ENCODE assay signal across 1 cellular context in genomic region chr10:11515596-11516418, GRCh38.
TF ChIP-seq lines count a peak whose summit lies in the region.

No MANE protein-coding gene starts in this region.

TF ChIP-seq in HepG2, 621 proteins besides CTCF, POLR2A, EP300 and RAD21 (continued from another document and continues in another):
- no peak for TF ChIP-seq ZNF142 (CRISPR knock-in tag; IDR thresholded peaks at IDR 0.05)
- no peak for TF ChIP-seq ZSCAN21 (CRISPR knock-in tag; IDR thresholded peaks at IDR 0.05; ENCODE audit: borderline replicate concordance)
- no peak for TF ChIP-seq ZNF367 (CRISPR knock-in tag; IDR thresholded peaks at IDR 0.05; ENCODE audit: borderline replicate concordance)
- TF ChIP-seq TEF (CRISPR knock-in tag; IDR thresholded peaks at IDR 0.05), result no peak
- TF ChIP-seq TOPORS (CRISPR knock-in tag; IDR thresholded peaks at IDR 0.05), result no peak
- no peak for TF ChIP-seq MAFG (CRISPR knock-in tag; IDR thresholded peaks at IDR 0.05)
- TF ChIP-seq SAP130 (CRISPR knock-in tag; IDR thresholded peaks at IDR 0.05; ENCODE audit: low read depth), result 0 out of 2 replicates have a peak, but pooled peaks have one; percentile 15
- no peak for TF ChIP-seq AHR (CRISPR knock-in tag; IDR thresholded peaks at IDR 0.05)
- no peak for TF ChIP-seq ZFP41 (CRISPR knock-in tag; IDR thresholded peaks at IDR 0.05; ENCODE audit: borderline replicate concordance)
- TF ChIP-seq GPN1 (CRISPR knock-in tag; IDR thresholded peaks at IDR 0.05; ENCODE audit: borderline replicate concordance), result no peak
- 0 out of 2 replicates have a peak, but pooled peaks have one; percentile 18 for TF ChIP-seq GATAD1 (CRISPR knock-in tag; IDR thresholded peaks at IDR 0.05)
- TF ChIP-seq ZXDC (CRISPR knock-in tag; IDR thresholded peaks at IDR 0.05), result no peak
- no peak for TF ChIP-seq CBFB (CRISPR knock-in tag; IDR thresholded peaks at IDR 0.05)
- no peak for TF ChIP-seq SMAD1 (CRISPR knock-in tag; IDR thresholded peaks at IDR 0.05; ENCODE audit: borderline replicate concordance, low read depth)
- no peak for TF ChIP-seq ZNF10 (CRISPR knock-in tag; IDR thresholded peaks at IDR 0.05; ENCODE audit: borderline replicate concordance, low read depth)
- TF ChIP-seq ZNF354B (CRISPR knock-in tag; IDR thresholded peaks at IDR 0.05), result no peak
- TF ChIP-seq PITX1 (CRISPR knock-in tag; IDR thresholded peaks at IDR 0.05), result no peak
- TF ChIP-seq SMC3 (IDR thresholded peaks at IDR 0.05; ENCODE audit: low read length), result peak; percentile 97
- no peak for TF ChIP-seq PRDM10 (CRISPR knock-in tag; IDR thresholded peaks at IDR 0.05; ENCODE audit: low read depth)
- 0 out of 2 replicates have a peak, but pooled peaks have one; percentile 12 for TF ChIP-seq ZNF652 (CRISPR knock-in tag; IDR thresholded peaks at IDR 0.05; ENCODE audit: borderline replicate concordance, low read depth)
- TF ChIP-seq ZSCAN25 (CRISPR knock-in tag; IDR thresholded peaks at IDR 0.05), result no peak
- TF ChIP-seq SIX1 (CRISPR knock-in tag; IDR thresholded peaks at IDR 0.05; ENCODE audit: borderline replicate concordance), result no peak
- 0 out of 2 replicates have a peak, but pooled peaks have one; percentile 19 for TF ChIP-seq ARID5B (CRISPR knock-in tag; IDR thresholded peaks at IDR 0.05)
- no peak for TF ChIP-seq ZNF691 (CRISPR knock-in tag; IDR thresholded peaks at IDR 0.05; ENCODE audit: borderline replicate concordance, low read depth)
- TF ChIP-seq TCF7L2 (IDR thresholded peaks at IDR 0.05; ENCODE audit: low read depth, low read length), result no peak
- 0 out of 2 replicates have a peak, but pooled peaks have one; percentile 41 for TF ChIP-seq SMAD3 (CRISPR knock-in tag; IDR thresholded peaks at IDR 0.05)
- 0 out of 2 replicates have a peak, but pooled peaks have one; percentile 31 for TF ChIP-seq ELF3 (CRISPR knock-in tag; IDR thresholded peaks at IDR 0.05)
- no peak for TF ChIP-seq CEBPZ (IDR thresholded peaks at IDR 0.05; ENCODE audit: low read length)
- no peak for TF ChIP-seq FOXA1 (IDR thresholded peaks at IDR 0.05)
- TF ChIP-seq FOXA1 (CRISPR knock-in tag; IDR thresholded peaks at IDR 0.05), result no peak
- TF ChIP-seq HNRNPH1 (optimal IDR thresholded peaks at IDR 0.05; ENCODE audit: low read depth, low read length), result no peak
- 0 out of 2 replicates have a peak, but pooled peaks have one; percentile 35 for TF ChIP-seq HOXA5 (CRISPR knock-in tag; IDR thresholded peaks at IDR 0.05)
